In genomic region chr4:161280929-161281328, GRCh38 we compare ENCODE assay signal across 6 cellular contexts.
"Had no signal": no experiment of that assay in that cellular context is flagged by ENCODE, and none has a peak within 500 bp of the region (broad histone marks: within the 10 kb centered on the region; RNA-seq: fewer than 3 reads in every experiment).

No MANE protein-coding gene starts in this region.

- DNase-seq: IMR-90, KBM-7 had no signal

- H3K4me3 Mint-ChIP-seq: IgD-negative memory B cell had no signal

- H3K27me3 Mint-ChIP-seq: IgD-negative memory B cell had no signal

- H3K27ac ChIP-seq: HL-60 had no signal

- ATAC-seq: HepG2, K562 had no signal

- H3K27ac Mint-ChIP-seq: IgD-negative memory B cell had no signal

- H3K4me3 ChIP-seq: K562 had no signal

- H3K36me3 Mint-ChIP-seq: IgD-negative memory B cell had no signal

- H3K4me1 Mint-ChIP-seq: IgD-negative memory B cell had no signal
